9 cellular contexts compared by ENCODE assay signal in the genomic region with DNA sequence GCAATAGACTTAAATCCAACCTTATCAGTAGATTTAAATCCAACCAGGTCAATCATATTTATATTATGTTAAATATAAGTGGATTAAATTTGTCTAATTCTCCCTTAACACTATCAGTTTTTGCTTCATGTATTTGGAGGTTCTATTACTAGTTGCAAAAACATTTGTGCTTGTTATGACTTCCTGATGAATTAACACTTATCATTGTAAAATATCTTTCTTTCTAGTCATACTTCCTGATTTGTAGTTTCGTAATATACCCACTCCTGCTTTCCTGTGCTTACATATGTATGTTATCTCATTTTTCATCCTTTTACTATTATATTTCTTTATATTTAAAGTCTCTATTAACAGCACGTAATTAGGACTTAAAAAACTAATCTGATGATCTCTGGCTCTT. TPM values are rescaled to one million over a fixed set of nuclear protein-coding genes. Genes with fewer than 3 reads are reported as not detected.
DNase-seq lines count a peak whose midpoint lies in the region; ATAC-seq, FAIRE-seq and TF ChIP-seq lines count a peak whose summit lies in the region.
"Not testable (repeated sequence)": the region's sequence is repeated elsewhere in the genome, so short reads cannot be mapped to it uniquely, and the experiment has no call there.
"Had no signal": no experiment of that assay in that cellular context is flagged by ENCODE, and none has a peak within 500 bp of the region (broad histone marks: within the 10 kb centered on the region; RNA-seq: fewer than 3 reads in every experiment).

No MANE protein-coding gene starts in this region.

- not testable (repeated sequence) for H3K4me2 ChIP-seq in IMR-90 (ENCODE audit: low read depth, low read length)

- not testable (repeated sequence) for H3K14ac ChIP-seq in IMR-90 (replicated peaks; ENCODE audit: low read depth, low read length)

- no CpG with 5 or more reads among the region's 2 CpGs for WGBS in IMR-90 (ENCODE audit: extremely low coverage in 2 of 2, insufficient read length in 1 of 2), 2 experiments

- not testable (repeated sequence) for H3K4ac ChIP-seq in IMR-90 (ENCODE audit: low read depth, low read length)

- H4K5ac ChIP-seq in IMR-90 (ENCODE audit: low read depth, low read length): not testable (repeated sequence)

- peaks cover 22% of the 10 kb centered on the region for H3K9me3 Mint-ChIP-seq in T-helper 2 cell treated with Interferon-gamma antibody and Interleukin-4, amounts not matched to agents 5 μg/mL and 100 μg/mL, for 36 hours

- H3K4me3 ChIP-seq in IMR-90 (ENCODE audit: insufficient read depth, low read depth, low read length); fibroblast of the aortic adventitia (ENCODE audit: low read depth, low read length): not testable (repeated sequence)

- CTCF ChIA-PET in IMR-90 (lab: Yijun Ruan, JAX): not testable (repeated sequence)

- H3K27me3 ChIP-seq in IMR-90 (ENCODE audit: control insufficient read depth, insufficient read depth, low read length): not testable (repeated sequence)

- not testable (repeated sequence) for H3K9ac ChIP-seq in IMR-90 (ENCODE audit: low read depth, low read length)

- H2AK9ac ChIP-seq in IMR-90 (replicated peaks; ENCODE audit: low read depth, low read length, poor library complexity): not testable (repeated sequence)

- not testable (repeated sequence) for TF ChIP-seq POLR2A in IMR-90 (IDR thresholded peaks at IDR 0.05; ENCODE audit: low read depth, low read length)

- H2BK20ac ChIP-seq in IMR-90 (ENCODE audit: low read depth, low read length): not testable (repeated sequence)

- POLR2A ChIA-PET in IMR-90 (lab: Charles Lee; ENCODE audit: unreplicated experiment): not testable (repeated sequence)

- H3K4me1 ChIP-seq in IMR-90 (ENCODE audit: control insufficient read depth, insufficient read depth, low read length): not testable (repeated sequence)

- peak; percentile 91 for FAIRE-seq in A204.1 (lab: Jason Lieb, UNC)

- H4K91ac ChIP-seq in IMR-90 (ENCODE audit: insufficient read depth, low read depth, low read length): not testable (repeated sequence)

- not testable (repeated sequence) for H3K27me3 Mint-ChIP-seq in T-helper 2 cell treated with Interferon-gamma antibody and Interleukin-4, amounts not matched to agents 5 μg/mL and 100 μg/mL, for 36 hours (ENCODE audit: low read depth)

- not testable (repeated sequence) for H3K27ac Mint-ChIP-seq in T-helper 2 cell treated with Interferon-gamma antibody and Interleukin-4, amounts not matched to agents 5 μg/mL and 100 μg/mL, for 36 hours

- DNase-seq in ELR (ENCODE audit: low read depth) (peak; percentile 63), IMR-90 (peak; percentile 49), NOMO-1 treated with DMSO at 0.1 percent for 48 hours (lab: John Stamatoyannopoulos, UW; ENCODE audit: unreplicated experiment) (peak; percentile 67), dermis blood vessel endothelial cell (peak; percentile 15), fibroblast of the aortic adventitia (ENCODE audit: low read depth) (peak; percentile 66), lung microvascular endothelial cell (ENCODE audit: low read depth in 2 of 2) (peak; percentile 41 to 63)
- DNase-seq in T-helper 2 cell treated with Interferon-gamma antibody and Interleukin-4, amounts not matched to agents 5 μg/mL and 100 μg/mL, for 36 hours (ENCODE audit: low spot score): not testable (repeated sequence)

- not testable (repeated sequence) for H2BK120ac ChIP-seq in IMR-90 (ENCODE audit: low read depth, low read length)

- not testable (repeated sequence) for H4K20me1 ChIP-seq in IMR-90 (ENCODE audit: insufficient read depth, low read length)

- H2AK5ac ChIP-seq in IMR-90 (ENCODE audit: low read depth, low read length): not testable (repeated sequence)

- intact Hi-C loops in IMR-90 (cut with micrococcal nuclease): not testable (repeated sequence)

- H4K8ac ChIP-seq in IMR-90 (ENCODE audit: low read depth in 2 of 2, low read length in 2 of 2): not testable (repeated sequence)

- not testable (repeated sequence) for H2BK15ac ChIP-seq in IMR-90 (ENCODE audit: low read depth, low read length)

- not testable (repeated sequence) for H3K56ac ChIP-seq in IMR-90 (ENCODE audit: extremely low read depth, insufficient read depth, low read length)

- not testable (repeated sequence) for H3K23ac ChIP-seq in IMR-90 (ENCODE audit: low read depth, low read length)

- in situ Hi-C loops in IMR-90 (cut with MboI; ENCODE audit: low sequenced_read_pairs): not testable (repeated sequence)

- H3K36me3 ChIP-seq in IMR-90 (ENCODE audit: control insufficient read depth, insufficient read depth, low read length): not testable (repeated sequence)

- peak overlapping the region; percentile 54 for H2BK5ac ChIP-seq in IMR-90 (ENCODE audit: low read depth, low read length, poor library complexity, severe bottlenecking)

- dilution Hi-C loops in IMR-90 (cut with HindIII; ENCODE audit: low sequenced_read_pairs, unreplicated experiment): not testable (repeated sequence)

- TF ChIP-seq CTCF in IMR-90 (conservative IDR thresholded peaks at IDR 0.05; ENCODE audit: low read depth, low read length); fibroblast of the aortic adventitia (IDR thresholded peaks at IDR 0.05; ENCODE audit: insufficient read depth, low read length): not testable (repeated sequence)

- H3K9me3 ChIP-seq in IMR-90 (ENCODE audit: control insufficient read depth, insufficient read depth, low read length): not testable (repeated sequence)

- not testable (repeated sequence) for ATAC-seq in IMR-90 (ENCODE audit: low read depth)

- not testable (repeated sequence) for H2AFZ ChIP-seq in IMR-90 (replicated peaks; ENCODE audit: low read length, poor library complexity)

- peaks cover 35% of the 10 kb centered on the region for H3K4me1 Mint-ChIP-seq in T-helper 2 cell treated with Interferon-gamma antibody and Interleukin-4, amounts not matched to agents 5 μg/mL and 100 μg/mL, for 36 hours (ENCODE audit: low read depth)

- peak overlapping the region; percentile 37 for H3K4me3 Mint-ChIP-seq in T-helper 2 cell treated with Interferon-gamma antibody and Interleukin-4, amounts not matched to agents 5 μg/mL and 100 μg/mL, for 36 hours

- H3K9me1 ChIP-seq in IMR-90 (ENCODE audit: insufficient read depth, low read length): not testable (repeated sequence)

- not testable (repeated sequence) for H3K79me1 ChIP-seq in IMR-90 (ENCODE audit: low read depth in 1 of 2, low read length in 2 of 2)

- TF ChIP-seq RAD21 in IMR-90 (IDR thresholded peaks at IDR 0.05; ENCODE audit: low read length): not testable (repeated sequence)

- not testable (repeated sequence) for H3K36me3 Mint-ChIP-seq in T-helper 2 cell treated with Interferon-gamma antibody and Interleukin-4, amounts not matched to agents 5 μg/mL and 100 μg/mL, for 36 hours (ENCODE audit: low read depth)

- not testable (repeated sequence) for H3K27ac ChIP-seq in IMR-90 (ENCODE audit: insufficient read depth, low read length)

- H3K18ac ChIP-seq in IMR-90 (ENCODE audit: low read depth, low read length): not testable (repeated sequence)

- not testable (repeated sequence) for BruUV-seq in IMR-90 (replicated peaks; lab: Mats Ljungman, UMichigan)

TF ChIP-seq in IMR-90, 13 proteins besides CTCF, POLR2A, EP300 and RAD21:
- peak; percentile 18; the same call in 1 of the 2 replicates for TF ChIP-seq CEBPB (IDR thresholded peaks at IDR 0.05; ENCODE audit: low read depth, low read length)

RNA-seq across cellular contexts. Expression of gene C12orf71, which starts 30.0 kb away (rescaled TPM):
- total RNA-seq in IMR-90 (2012; rRNA removed) (not detected in 2 replicates), dermis blood vessel endothelial cell (not detected in 2 replicates), fibroblast of the aortic adventitia (ENCODE audit: low replicate concordance) (not detected in 2 replicates), lung microvascular endothelial cell (not detected in 2 replicates)
- polyA plus RNA-seq in IMR-90 (2012; rRNA removed): not detected in 2 replicates
- not detected in 2 replicates for polyA plus RNA-seq in IMR-90 (2012; cell fraction: cytosol; rRNA removed)
- polyA plus RNA-seq in IMR-90 (2012; cell fraction: nucleus; rRNA removed; ENCODE audit: low replicate concordance): not detected in 2 replicates
- total RNA-seq: CD8-positive, alpha-beta T cell had no signal
